1 cellular context compared by ENCODE assay signal in the genomic region with DNA sequence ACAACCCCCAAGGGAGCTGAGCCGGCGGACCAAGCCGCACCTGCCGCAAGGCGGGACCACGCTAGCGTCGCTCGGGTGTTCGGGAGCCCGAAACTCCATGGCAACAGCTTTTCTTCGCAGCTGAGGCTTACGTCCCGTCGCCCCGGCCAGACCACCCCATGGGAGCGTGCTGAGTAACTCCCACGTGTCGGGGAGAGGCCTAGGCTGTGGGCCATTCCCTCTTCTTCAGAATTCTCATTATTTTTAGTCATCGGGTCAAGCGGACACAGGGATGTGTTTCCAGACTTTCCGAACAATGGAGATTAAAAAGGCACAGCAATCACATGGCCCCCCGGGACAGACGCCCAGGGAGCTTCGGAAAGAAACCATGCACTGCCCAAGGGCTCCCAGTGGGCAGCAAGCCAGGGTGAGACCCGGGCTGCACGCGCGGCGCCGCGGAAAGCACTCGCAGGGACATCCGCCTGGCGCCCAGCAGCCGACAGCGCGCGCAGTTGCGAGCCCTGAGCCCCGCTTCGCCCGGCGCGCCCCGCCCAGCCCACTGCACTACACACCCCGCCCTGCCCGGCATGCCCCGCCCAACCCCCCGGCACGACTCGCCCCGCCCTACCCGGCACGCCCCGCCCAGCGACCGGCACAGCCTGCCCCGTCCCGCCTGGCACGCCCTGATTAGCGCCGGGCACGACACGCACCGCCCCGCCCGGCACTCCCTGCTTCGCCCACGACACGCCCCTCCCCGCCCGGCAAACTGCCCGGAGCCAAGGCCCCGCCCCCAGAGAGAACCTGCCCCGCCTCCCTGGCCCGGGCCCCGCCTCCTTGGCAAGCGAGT.
TF ChIP-seq lines count a peak whose summit lies in the region.

No MANE protein-coding gene starts in this region.

TF ChIP-seq in HepG2, 621 proteins besides CTCF, POLR2A, EP300 and RAD21 (continued from another document and continues in another):
- TF ChIP-seq, protein P1, sequence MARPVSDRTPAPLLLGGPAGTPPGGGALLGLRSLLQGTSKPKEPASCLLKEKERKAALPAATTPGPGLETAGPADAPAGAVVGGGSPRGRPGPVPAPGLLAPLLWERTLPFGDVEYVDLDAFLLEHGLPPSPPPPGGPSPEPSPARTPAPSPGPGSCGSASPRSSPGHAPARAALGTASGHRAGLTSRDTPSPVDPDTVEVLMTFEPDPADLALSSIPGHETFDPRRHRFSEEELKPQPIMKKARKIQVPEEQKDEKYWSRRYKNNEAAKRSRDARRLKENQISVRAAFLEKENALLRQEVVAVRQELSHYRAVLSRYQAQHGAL (CRISPR knock-in tag; IDR thresholded peaks at IDR 0.05; ENCODE audit: not compliant biosample characterization) = no peak
- TF ChIP-seq ZBTB39 (CRISPR knock-in tag; IDR thresholded peaks at IDR 0.05) = no peak
- TF ChIP-seq ATRX (CRISPR knock-in tag; IDR thresholded peaks at IDR 0.05; ENCODE audit: borderline replicate concordance) = no peak
- TF ChIP-seq ZKSCAN1 (IDR thresholded peaks at IDR 0.05; ENCODE audit: low read length) = no peak
- peak; percentile 41; the same call in 1 of the 2 replicates for TF ChIP-seq ZFX (CRISPR knock-in tag; IDR thresholded peaks at IDR 0.05; ENCODE audit: low read depth)
- TF ChIP-seq CEBPB (IDR thresholded peaks at IDR 0.05; ENCODE audit: borderline replicate concordance, low read depth, low read length) = no peak
- 0 out of 2 replicates have a peak, but pooled peaks have one; percentile 50 for TF ChIP-seq ZSCAN31 (CRISPR knock-in tag; IDR thresholded peaks at IDR 0.05; ENCODE audit: low read depth)
- no peak for TF ChIP-seq KLF13 (CRISPR knock-in tag; IDR thresholded peaks at IDR 0.05)
- TF ChIP-seq ZSCAN22 (CRISPR knock-in tag; IDR thresholded peaks at IDR 0.05) = no peak
- no peak for TF ChIP-seq ZNF619 (CRISPR knock-in tag; IDR thresholded peaks at IDR 0.05)
- TF ChIP-seq ZNF512B (CRISPR knock-in tag; IDR thresholded peaks at IDR 0.05; ENCODE audit: borderline replicate concordance) = peak; percentile 82; the same call in 1 of the 2 replicates
- TF ChIP-seq, protein P2, sequence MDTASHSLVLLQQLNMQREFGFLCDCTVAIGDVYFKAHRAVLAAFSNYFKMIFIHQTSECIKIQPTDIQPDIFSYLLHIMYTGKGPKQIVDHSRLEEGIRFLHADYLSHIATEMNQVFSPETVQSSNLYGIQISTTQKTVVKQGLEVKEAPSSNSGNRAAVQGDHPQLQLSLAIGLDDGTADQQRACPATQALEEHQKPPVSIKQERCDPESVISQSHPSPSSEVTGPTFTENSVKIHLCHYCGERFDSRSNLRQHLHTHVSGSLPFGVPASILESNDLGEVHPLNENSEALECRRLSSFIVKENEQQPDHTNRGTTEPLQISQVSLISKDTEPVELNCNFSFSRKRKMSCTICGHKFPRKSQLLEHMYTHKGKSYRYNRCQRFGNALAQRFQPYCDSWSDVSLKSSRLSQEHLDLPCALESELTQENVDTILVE (CRISPR knock-in tag; IDR thresholded peaks at IDR 0.05) = no peak
- no peak for TF ChIP-seq MAFK (conservative IDR thresholded peaks at IDR 0.05 in 1 of 2, IDR thresholded peaks at IDR 0.05 in 1 of 2; ENCODE audit: low read length in 2 of 2)
- TF ChIP-seq ZNF792 (CRISPR knock-in tag; IDR thresholded peaks at IDR 0.05) = no peak
- TF ChIP-seq ZNF580 (CRISPR knock-in tag; IDR thresholded peaks at IDR 0.05; ENCODE audit: borderline replicate concordance, low read depth) = 0 out of 2 replicates have a peak, but pooled peaks have one; percentile 36
- TF ChIP-seq FOXA1 (IDR thresholded peaks at IDR 0.05) = no peak
- no peak for TF ChIP-seq FOXA1 (CRISPR knock-in tag; IDR thresholded peaks at IDR 0.05)
- TF ChIP-seq CERS6 (CRISPR knock-in tag; IDR thresholded peaks at IDR 0.05) = no peak
- TF ChIP-seq ZNF784 (CRISPR knock-in tag; IDR thresholded peaks at IDR 0.05; ENCODE audit: borderline replicate concordance) = no peak
- TF ChIP-seq ATF7 (IDR thresholded peaks at IDR 0.05) = no peak
- no peak for TF ChIP-seq ATF7 (CRISPR knock-in tag; IDR thresholded peaks at IDR 0.05)
- 0 out of 2 replicates have a peak, but pooled peaks have one; percentile 39 for TF ChIP-seq ARHGAP35 (CRISPR knock-in tag; IDR thresholded peaks at IDR 0.05; ENCODE audit: borderline replicate concordance)
- TF ChIP-seq CENPX (CRISPR knock-in tag; IDR thresholded peaks at IDR 0.05) = no peak
- no peak for TF ChIP-seq ZNF143 (CRISPR knock-in tag; IDR thresholded peaks at IDR 0.05)
- no peak for TF ChIP-seq ZNF672 (CRISPR knock-in tag; IDR thresholded peaks at IDR 0.05)
- no peak for TF ChIP-seq ZFP62 (CRISPR knock-in tag; IDR thresholded peaks at IDR 0.05)
- no peak for TF ChIP-seq PHF5A (CRISPR knock-in tag; IDR thresholded peaks at IDR 0.05; ENCODE audit: low read depth, unreplicated experiment)
- TF ChIP-seq SP4 (CRISPR knock-in tag; IDR thresholded peaks at IDR 0.05) = peak; percentile 73
- TF ChIP-seq ZNF737 (CRISPR knock-in tag; IDR thresholded peaks at IDR 0.05; ENCODE audit: borderline replicate concordance) = no peak
- TF ChIP-seq, protein P3, sequence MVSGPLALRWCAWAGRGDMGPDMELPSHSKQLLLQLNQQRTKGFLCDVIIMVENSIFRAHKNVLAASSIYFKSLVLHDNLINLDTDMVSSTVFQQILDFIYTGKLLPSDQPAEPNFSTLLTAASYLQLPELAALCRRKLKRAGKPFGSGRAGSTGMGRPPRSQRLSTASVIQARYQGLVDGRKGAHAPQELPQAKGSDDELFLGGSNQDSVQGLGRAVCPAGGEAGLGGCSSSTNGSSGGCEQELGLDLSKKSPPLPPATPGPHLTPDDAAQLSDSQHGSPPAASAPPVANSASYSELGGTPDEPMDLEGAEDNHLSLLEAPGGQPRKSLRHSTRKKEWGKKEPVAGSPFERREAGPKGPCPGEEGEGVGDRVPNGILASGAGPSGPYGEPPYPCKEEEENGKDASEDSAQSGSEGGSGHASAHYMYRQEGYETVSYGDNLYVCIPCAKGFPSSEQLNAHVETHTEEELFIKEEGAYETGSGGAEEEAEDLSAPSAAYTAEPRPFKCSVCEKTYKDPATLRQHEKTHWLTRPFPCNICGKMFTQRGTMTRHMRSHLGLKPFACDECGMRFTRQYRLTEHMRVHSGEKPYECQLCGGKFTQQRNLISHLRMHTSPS (CRISPR knock-in tag; IDR thresholded peaks at IDR 0.05; ENCODE audit: low read depth) = peak; percentile 17; the same call in 1 of the 2 replicates
- peak; percentile 70; the same call in 1 of the 2 replicates for TF ChIP-seq ZNF564 (CRISPR knock-in tag; IDR thresholded peaks at IDR 0.05)
- no peak for TF ChIP-seq GPN1 (CRISPR knock-in tag; IDR thresholded peaks at IDR 0.05; ENCODE audit: borderline replicate concordance)
- no peak; the same call in 1 of the 2 replicates for TF ChIP-seq KAT7 (CRISPR knock-in tag; IDR thresholded peaks at IDR 0.05; ENCODE audit: borderline replicate concordance)
- 0 out of 2 replicates have a peak, but pooled peaks have one; percentile 32 for TF ChIP-seq ZC3H13 (CRISPR knock-in tag; IDR thresholded peaks at IDR 0.05)
- no peak for TF ChIP-seq IKZF1 (IDR thresholded peaks at IDR 0.05)
- no peak for TF ChIP-seq NFKBIZ (CRISPR knock-in tag; IDR thresholded peaks at IDR 0.05)
- no peak for TF ChIP-seq ZEB1 (IDR thresholded peaks at IDR 0.05; ENCODE audit: insufficient replicate concordance, low read depth)
- TF ChIP-seq SAP130 (CRISPR knock-in tag; IDR thresholded peaks at IDR 0.05; ENCODE audit: low read depth) = peak; percentile 43
- no peak for TF ChIP-seq FOXC1 (CRISPR knock-in tag; IDR thresholded peaks at IDR 0.05; ENCODE audit: borderline replicate concordance)
- no peak for TF ChIP-seq POLR2AphosphoS2 (IDR thresholded peaks at IDR 0.05; ENCODE audit: low read depth, low read length)
- no peak for TF ChIP-seq ZNF563 (CRISPR knock-in tag; IDR thresholded peaks at IDR 0.05)
- no peak for TF ChIP-seq JARID2 (CRISPR knock-in tag; IDR thresholded peaks at IDR 0.05; ENCODE audit: insufficient replicate concordance)
- no peak for TF ChIP-seq PAX8 (CRISPR knock-in tag; IDR thresholded peaks at IDR 0.05; ENCODE audit: borderline replicate concordance)
- no peak for TF ChIP-seq JUNB (CRISPR knock-in tag; IDR thresholded peaks at IDR 0.05; ENCODE audit: borderline replicate concordance)
- no peak for TF ChIP-seq ZBTB46 (CRISPR knock-in tag; IDR thresholded peaks at IDR 0.05; ENCODE audit: borderline replicate concordance)
- no peak for TF ChIP-seq ZNF329 (CRISPR knock-in tag; IDR thresholded peaks at IDR 0.05; ENCODE audit: low read depth)
- no peak for TF ChIP-seq ZNF34 (CRISPR knock-in tag; IDR thresholded peaks at IDR 0.05; ENCODE audit: borderline replicate concordance)
- no peak for TF ChIP-seq ZNF205 (CRISPR knock-in tag; IDR thresholded peaks at IDR 0.05)
- TF ChIP-seq ZBTB1 (CRISPR knock-in tag; IDR thresholded peaks at IDR 0.05; ENCODE audit: borderline replicate concordance) = no peak
- TF ChIP-seq, protein P4, sequence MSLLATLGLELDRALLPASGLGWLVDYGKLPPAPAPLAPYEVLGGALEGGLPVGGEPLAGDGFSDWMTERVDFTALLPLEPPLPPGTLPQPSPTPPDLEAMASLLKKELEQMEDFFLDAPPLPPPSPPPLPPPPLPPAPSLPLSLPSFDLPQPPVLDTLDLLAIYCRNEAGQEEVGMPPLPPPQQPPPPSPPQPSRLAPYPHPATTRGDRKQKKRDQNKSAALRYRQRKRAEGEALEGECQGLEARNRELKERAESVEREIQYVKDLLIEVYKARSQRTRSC (CRISPR knock-in tag; IDR thresholded peaks at IDR 0.05; ENCODE audit: low read depth) = no peak
- no peak for TF ChIP-seq HMGA1 (CRISPR knock-in tag; conservative IDR thresholded peaks at IDR 0.05)
- no peak for TF ChIP-seq ZFP90 (CRISPR knock-in tag; IDR thresholded peaks at IDR 0.05; ENCODE audit: borderline replicate concordance)
- TF ChIP-seq ZNF776 (CRISPR knock-in tag; IDR thresholded peaks at IDR 0.05) = peak; percentile 40; the same call in 1 of the 2 replicates
- TF ChIP-seq KAT2B (IDR thresholded peaks at IDR 0.05; ENCODE audit: borderline replicate concordance, low read depth, low read length) = no peak
